In genomic region chr10:70558871-70559810, GRCh38 we compare ENCODE assay signal across 8 cellular contexts.
DNase-seq lines count a peak whose midpoint lies in the region; ATAC-seq and TF ChIP-seq lines count a peak whose summit lies in the region.

No MANE protein-coding gene starts in this region.

- no peaks in the 10 kb centered on the region for H3K9me3 Mint-ChIP-seq in activated naive CD8-positive, alpha-beta T cell (ENCODE audit: low read depth)

- in situ Hi-C loops in GM13977 (cut with MboI; ENCODE audit: low pct_unique_long_range_greater_than_20kb, low sequenced_read_pairs, unreplicated experiment): loop anchor here (25.0 kb wide), 1 partner anchor 328 kb away; the partner anchor contains the start of gene PCBD1

- H3K36me3 Mint-ChIP-seq in activated naive CD8-positive, alpha-beta T cell: no peaks in the 10 kb centered on the region

- H3K4me1 Mint-ChIP-seq in activated naive CD8-positive, alpha-beta T cell (ENCODE audit: low read depth): peaks cover 13% of the 10 kb centered on the region

- H3K4me3 Mint-ChIP-seq in activated naive CD8-positive, alpha-beta T cell: peak overlapping the region; percentile 84

- peak; percentile 84 for DNase-seq in GM13977 (ENCODE audit: low spot score)
- peak; percentile 81 for DNase-seq in SW480 (ENCODE audit: low spot score)
- peak; percentile 86 for DNase-seq in hepatic stellate cell (ENCODE audit: low spot score)
- peak; percentile 36 to 45 for DNase-seq in stimulated activated CD4-positive, alpha-beta T cell treated with anti-CD3 and anti-CD28 coated beads, Interleukin-15, amount 100 ng/mL, for 1 hour (ENCODE audit: low read depth in 1 of 2, low spot score in 1 of 2)
- DNase-seq in NCI-H524 treated with DMSO at 0.1 percent for 48 hours (lab: John Stamatoyannopoulos, UW): no peak
- DNase-seq in DMS79 (lab: John Stamatoyannopoulos, UW): no peak

- peak overlapping the region; percentile 42 for H3K27ac Mint-ChIP-seq in activated naive CD8-positive, alpha-beta T cell

- peak; percentile 76 for TF ChIP-seq CTCF in GM13977 (IDR thresholded peaks at IDR 0.05; ENCODE audit: extremely low read depth, insufficient read depth, missing control alignments)

- no peaks in the 10 kb centered on the region for H3K27me3 Mint-ChIP-seq in activated naive CD8-positive, alpha-beta T cell

- ATAC-seq in HG03280 (IDR thresholded peaks at IDR 0.05; ENCODE audit: unreplicated experiment): peak; percentile 67

Comparison
In these comparisons a context has a peak if more than half of its experiments do, and no peak if none do; other contexts are left out.
1. DNase-seq: peak in GM13977 (single experiment), SW480 (single experiment), hepatic stellate cell (single experiment) and stimulated activated CD4-positive, alpha-beta T cell treated with anti-CD3 and anti-CD28 coated beads, Interleukin-15, amount 100 ng/mL, for 1 hour (2 of 2); none in NCI-H524 treated with DMSO at 0.1 percent for 48 hours (single experiment) and DMS79 (single experiment).